ENCODE assay signal across 1 cellular context in genomic region chr6:7502743-7503142, GRCh38.
TF ChIP-seq lines count a peak whose summit lies in the region.

No MANE protein-coding gene starts in this region.

TF ChIP-seq in GM23338, 12 proteins besides CTCF, POLR2A, EP300 and RAD21 (continued from another document):
- TF ChIP-seq, protein P1, sequence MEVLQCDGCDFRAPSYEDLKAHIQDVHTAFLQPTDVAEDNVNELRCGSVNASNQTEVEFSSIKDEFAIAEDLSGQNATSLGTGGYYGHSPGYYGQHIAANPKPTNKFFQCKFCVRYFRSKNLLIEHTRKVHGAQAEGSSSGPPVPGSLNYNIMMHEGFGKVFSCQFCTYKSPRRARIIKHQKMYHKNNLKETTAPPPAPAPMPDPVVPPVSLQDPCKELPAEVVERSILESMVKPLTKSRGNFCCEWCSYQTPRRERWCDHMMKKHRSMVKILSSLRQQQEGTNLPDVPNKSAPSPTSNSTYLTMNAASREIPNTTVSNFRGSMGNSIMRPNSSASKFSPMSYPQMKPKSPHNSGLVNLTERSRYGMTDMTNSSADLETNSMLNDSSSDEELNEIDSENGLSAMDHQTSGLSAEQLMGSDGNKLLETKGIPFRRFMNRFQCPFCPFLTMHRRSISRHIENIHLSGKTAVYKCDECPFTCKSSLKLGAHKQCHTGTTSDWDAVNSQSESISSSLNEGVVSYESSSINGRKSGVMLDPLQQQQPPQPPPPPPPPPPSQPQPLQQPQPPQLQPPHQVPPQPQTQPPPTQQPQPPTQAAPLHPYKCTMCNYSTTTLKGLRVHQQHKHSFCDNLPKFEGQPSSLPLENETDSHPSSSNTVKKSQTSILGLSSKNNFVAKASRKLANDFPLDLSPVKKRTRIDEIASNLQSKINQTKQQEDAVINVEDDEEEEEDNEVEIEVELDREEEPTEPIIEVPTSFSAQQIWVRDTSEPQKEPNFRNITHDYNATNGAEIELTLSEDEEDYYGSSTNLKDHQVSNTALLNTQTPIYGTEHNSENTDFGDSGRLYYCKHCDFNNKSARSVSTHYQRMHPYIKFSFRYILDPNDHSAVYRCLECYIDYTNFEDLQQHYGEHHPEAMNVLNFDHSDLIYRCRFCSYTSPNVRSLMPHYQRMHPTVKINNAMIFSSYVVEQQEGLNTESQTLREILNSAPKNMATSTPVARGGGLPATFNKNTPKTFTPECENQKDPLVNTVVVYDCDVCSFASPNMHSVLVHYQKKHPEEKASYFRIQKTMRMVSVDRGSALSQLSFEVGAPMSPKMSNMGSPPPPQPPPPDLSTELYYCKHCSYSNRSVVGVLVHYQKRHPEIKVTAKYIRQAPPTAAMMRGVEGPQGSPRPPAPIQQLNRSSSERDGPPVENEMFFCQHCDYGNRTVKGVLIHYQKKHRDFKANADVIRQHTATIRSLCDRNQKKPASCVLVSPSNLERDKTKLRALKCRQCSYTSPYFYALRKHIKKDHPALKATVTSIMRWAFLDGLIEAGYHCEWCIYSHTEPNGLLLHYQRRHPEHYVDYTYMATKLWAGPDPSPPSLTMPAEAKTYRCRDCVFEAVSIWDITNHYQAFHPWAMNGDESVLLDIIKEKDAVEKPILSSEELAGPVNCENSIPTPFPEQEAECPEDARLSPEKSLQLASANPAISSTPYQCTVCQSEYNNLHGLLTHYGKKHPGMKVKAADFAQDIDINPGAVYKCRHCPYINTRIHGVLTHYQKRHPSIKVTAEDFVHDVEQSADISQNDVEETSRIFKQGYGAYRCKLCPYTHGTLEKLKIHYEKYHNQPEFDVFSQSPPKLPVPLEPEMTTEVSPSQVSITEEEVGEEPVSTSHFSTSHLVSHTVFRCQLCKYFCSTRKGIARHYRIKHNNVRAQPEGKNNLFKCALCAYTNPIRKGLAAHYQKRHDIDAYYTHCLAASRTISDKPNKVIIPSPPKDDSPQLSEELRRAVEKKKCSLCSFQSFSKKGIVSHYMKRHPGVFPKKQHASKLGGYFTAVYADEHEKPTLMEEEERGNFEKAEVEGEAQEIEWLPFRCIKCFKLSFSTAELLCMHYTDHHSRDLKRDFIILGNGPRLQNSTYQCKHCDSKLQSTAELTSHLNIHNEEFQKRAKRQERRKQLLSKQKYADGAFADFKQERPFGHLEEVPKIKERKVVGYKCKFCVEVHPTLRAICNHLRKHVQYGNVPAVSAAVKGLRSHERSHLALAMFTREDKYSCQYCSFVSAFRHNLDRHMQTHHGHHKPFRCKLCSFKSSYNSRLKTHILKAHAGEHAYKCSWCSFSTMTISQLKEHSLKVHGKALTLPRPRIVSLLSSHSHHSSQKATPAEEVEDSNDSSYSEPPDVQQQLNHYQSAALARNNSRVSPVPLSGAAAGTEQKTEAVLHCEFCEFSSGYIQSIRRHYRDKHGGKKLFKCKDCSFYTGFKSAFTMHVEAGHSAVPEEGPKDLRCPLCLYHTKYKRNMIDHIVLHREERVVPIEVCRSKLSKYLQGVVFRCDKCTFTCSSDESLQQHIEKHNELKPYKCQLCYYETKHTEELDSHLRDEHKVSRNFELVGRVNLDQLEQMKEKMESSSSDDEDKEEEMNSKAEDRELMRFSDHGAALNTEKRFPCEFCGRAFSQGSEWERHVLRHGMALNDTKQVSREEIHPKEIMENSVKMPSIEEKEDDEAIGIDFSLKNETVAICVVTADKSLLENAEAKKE (CRISPR knock-in tag; IDR thresholded peaks at IDR 0.05) = no peak
- no peak for TF ChIP-seq CREB1 (CRISPR knock-in tag; IDR thresholded peaks at IDR 0.05; ENCODE audit: low read depth)
- TF ChIP-seq, protein P2, sequence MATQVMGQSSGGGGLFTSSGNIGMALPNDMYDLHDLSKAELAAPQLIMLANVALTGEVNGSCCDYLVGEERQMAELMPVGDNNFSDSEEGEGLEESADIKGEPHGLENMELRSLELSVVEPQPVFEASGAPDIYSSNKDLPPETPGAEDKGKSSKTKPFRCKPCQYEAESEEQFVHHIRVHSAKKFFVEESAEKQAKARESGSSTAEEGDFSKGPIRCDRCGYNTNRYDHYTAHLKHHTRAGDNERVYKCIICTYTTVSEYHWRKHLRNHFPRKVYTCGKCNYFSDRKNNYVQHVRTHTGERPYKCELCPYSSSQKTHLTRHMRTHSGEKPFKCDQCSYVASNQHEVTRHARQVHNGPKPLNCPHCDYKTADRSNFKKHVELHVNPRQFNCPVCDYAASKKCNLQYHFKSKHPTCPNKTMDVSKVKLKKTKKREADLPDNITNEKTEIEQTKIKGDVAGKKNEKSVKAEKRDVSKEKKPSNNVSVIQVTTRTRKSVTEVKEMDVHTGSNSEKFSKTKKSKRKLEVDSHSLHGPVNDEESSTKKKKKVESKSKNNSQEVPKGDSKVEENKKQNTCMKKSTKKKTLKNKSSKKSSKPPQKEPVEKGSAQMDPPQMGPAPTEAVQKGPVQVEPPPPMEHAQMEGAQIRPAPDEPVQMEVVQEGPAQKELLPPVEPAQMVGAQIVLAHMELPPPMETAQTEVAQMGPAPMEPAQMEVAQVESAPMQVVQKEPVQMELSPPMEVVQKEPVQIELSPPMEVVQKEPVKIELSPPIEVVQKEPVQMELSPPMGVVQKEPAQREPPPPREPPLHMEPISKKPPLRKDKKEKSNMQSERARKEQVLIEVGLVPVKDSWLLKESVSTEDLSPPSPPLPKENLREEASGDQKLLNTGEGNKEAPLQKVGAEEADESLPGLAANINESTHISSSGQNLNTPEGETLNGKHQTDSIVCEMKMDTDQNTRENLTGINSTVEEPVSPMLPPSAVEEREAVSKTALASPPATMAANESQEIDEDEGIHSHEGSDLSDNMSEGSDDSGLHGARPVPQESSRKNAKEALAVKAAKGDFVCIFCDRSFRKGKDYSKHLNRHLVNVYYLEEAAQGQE (IDR thresholded peaks at IDR 0.05; ENCODE audit: unreplicated experiment) = no peak
TF ChIP-seq in GM23338: peak in this region for 0.
